In genomic region chr2:236157815-236158498, GRCh38 we compare ENCODE assay signal across 1 cellular context.
TF ChIP-seq lines count a peak whose summit lies in the region.

No MANE protein-coding gene starts in this region.

TF ChIP-seq in WTC11, 78 proteins besides CTCF, POLR2A, EP300 and RAD21 (continued from another document):
- TF ChIP-seq ATF3 (CRISPR knock-in tag; conservative IDR thresholded peaks at IDR 0.05), result no peak
- TF ChIP-seq USF1 (CRISPR knock-in tag; IDR thresholded peaks at IDR 0.05), result no peak
TF ChIP-seq in WTC11: peak in this region for 0.
